In genomic region chr1:206914138-206914537, GRCh38 we compare ENCODE assay signal across 1 cellular context.
TF ChIP-seq lines count a peak whose summit lies in the region.

No MANE protein-coding gene starts in this region.

TF ChIP-seq in HEK293, 187 proteins besides CTCF, POLR2A, EP300 and RAD21:
- TF ChIP-seq ZFP69B (tag by site-specific recombination; IDR thresholded peaks at IDR 0.05) (no peak), ZBTB8A (tag by site-specific recombination; IDR thresholded peaks at IDR 0.05) (no peak), ZNF366 (tag by site-specific recombination; conservative IDR thresholded peaks at IDR 0.05) (peak; percentile 72)
